7 cellular contexts compared by ENCODE assay signal in the genomic region with DNA sequence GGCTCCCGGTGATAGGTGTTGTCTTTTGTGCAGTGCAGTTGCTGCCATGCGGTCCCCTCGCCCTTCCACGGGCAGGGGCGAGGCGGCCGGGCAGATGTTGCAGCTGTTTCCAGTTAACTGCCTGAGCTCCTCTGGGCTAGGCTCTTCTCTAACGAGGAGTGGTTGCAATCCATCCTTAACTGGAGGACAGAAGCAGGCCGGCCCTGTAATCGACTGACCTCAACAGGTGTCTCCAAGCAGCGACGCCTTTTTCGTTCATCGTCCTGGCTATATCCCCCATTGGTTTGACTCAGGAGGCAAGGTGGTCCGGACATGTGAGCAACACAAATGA. TPM values are rescaled to one million over a fixed set of nuclear protein-coding genes. Genes with fewer than 3 reads are reported as not detected.
DNase-seq lines count a peak whose midpoint lies in the region; ATAC-seq and TF ChIP-seq lines count a peak whose summit lies in the region.

No MANE protein-coding gene starts in this region.

- no peak for ATAC-seq in HG03571 (IDR thresholded peaks at IDR 0.05; ENCODE audit: unreplicated experiment)

- CTCF ChIA-PET in GM10248 (lab: Yijun Ruan, JAX) = interaction anchor here (0.6 kb wide), 1 partner anchor 73 kb away, joined by 3 read pairs; no protein-coding TSS in a partner anchor

- DNase-seq in GM12865 (ENCODE audit: low read depth) = no peak
- peak; percentile 63 to 88 for DNase-seq in NCI-H526 (lab: John Stamatoyannopoulos, UW)
- DNase-seq in myocyte (ENCODE audit: low read depth) = peak; percentile 63
- no peak for DNase-seq in GM19238 (ENCODE audit: insufficient read length, low spot score)
- no peak for DNase-seq in GM10248 (ENCODE audit: extremely low spot score)

- POLR2A ChIA-PET in GM10248 (lab: Yijun Ruan, JAX) = no interaction called here

- peak overlapping the region; percentile 94 for H3K27ac ChIP-seq in cingulate gyrus (ENCODE audit: low read depth, low read length)

- TF ChIP-seq CTCF in GM12865 (IDR thresholded peaks at IDR 0.05; ENCODE audit: insufficient read depth, low read depth, low read length, missing control alignments) = no peak
- no peak for TF ChIP-seq CTCF in GM10248 (IDR thresholded peaks at IDR 0.05; ENCODE audit: control extremely low read depth, extremely low read depth, low read depth, missing control alignments)

- H3K4me3 ChIP-seq in GM12865 (ENCODE audit: low read depth, low read length) = peak overlapping the region; percentile 97

RNA-seq across cellular contexts. Expression of gene TSC22D1, which starts 1.9 kb away (rescaled TPM):
- 48.7 and 67.7 TPM in 2 replicates for total RNA-seq in myocyte
- 48.0 TPM for polyA plus RNA-seq in myocyte (2012)

Comparison
In these comparisons a context has a peak if more than half of its experiments do, and no peak if none do; other contexts are left out.
1. DNase-seq: peak in NCI-H526 (2 of 2) and myocyte (single experiment); none in GM12865 (single experiment), GM19238 (single experiment) and GM10248 (single experiment).